Comparison of ENCODE assay signal across 13 cellular contexts in genomic region chr13:106033634-106034033, GRCh38.
A peak's percentile ranks its signal among the peaks of the same experiment; 100 is the strongest.
DNase-seq lines count a peak whose midpoint lies in the region; ATAC-seq and TF ChIP-seq lines count a peak whose summit lies in the region.
"Had no signal": no experiment of that assay in that cellular context is flagged by ENCODE, and none has a peak within 500 bp of the region (broad histone marks: within the 10 kb centered on the region; RNA-seq: fewer than 3 reads in every experiment).

No MANE protein-coding gene starts in this region.

- ATAC-seq in HG03039 (IDR thresholded peaks at IDR 0.05; ENCODE audit: unreplicated experiment), result no peak
- ATAC-seq: lower lobe of right lung, sciatic nerve had no signal

- no peaks in the 10 kb centered on the region for H4K20me1 ChIP-seq in SK-N-SH (ENCODE audit: insufficient read depth)

- no peak overlapping the region for H3K27ac ChIP-seq in SK-N-SH (ENCODE audit: low read depth in 2 of 2, low read length in 1 of 2)
- H3K27ac ChIP-seq: lower lobe of right lung had no signal

- H3K4me1 Mint-ChIP-seq in type B pancreatic cell (ENCODE audit: unreplicated experiment), result peaks cover 10% of the 10 kb centered on the region
- H3K4me1 Mint-ChIP-seq: activated naive CD8-positive, alpha-beta T cell treated with anti-CD3 and anti-CD28 coated beads, Interleukin-2, amount 10 ng/mL, durations not matched to agents 7 days and 5 days had no signal

- no peaks in the 10 kb centered on the region for H3K36me3 ChIP-seq in SK-N-SH (replicated peaks in 1 of 2; ENCODE audit: control insufficient read depth in 1 of 2, insufficient read depth in 2 of 2, low read length in 1 of 2)
- H3K36me3 ChIP-seq: lower lobe of right lung had no signal

- TF ChIP-seq EP300 in SK-N-SH (IDR thresholded peaks at IDR 0.05; ENCODE audit: borderline replicate concordance in 1 of 2, low read depth in 1 of 2, low read length in 1 of 2), result no peak

- CTCF ChIA-PET in SK-N-SH (lab: Yijun Ruan, JAX), result interaction anchor here (0.8 to 1.0 kb wide), 3 partner anchors 8 to 23 kb away, joined by 3 to 6 read pairs (median 3); no protein-coding TSS in a partner anchor

- no peak overlapping the region for H3K4me3 Mint-ChIP-seq in type B pancreatic cell
- H3K4me3 Mint-ChIP-seq: activated naive CD8-positive, alpha-beta T cell treated with anti-CD3 and anti-CD28 coated beads, Interleukin-2, amount 10 ng/mL, durations not matched to agents 7 days and 5 days had no signal

- no peaks in the 10 kb centered on the region for H3K27me3 ChIP-seq in SK-N-SH (ENCODE audit: insufficient read depth)

- no peak overlapping the region for H3K9ac ChIP-seq in SK-N-SH

- no peaks in the 10 kb centered on the region for H3K79me2 ChIP-seq in SK-N-SH (ENCODE audit: insufficient read depth)

- peak; percentile 13 for DNase-seq in SKM-1 treated with dmso at 0.1 percent for 144 hours (lab: John Stamatoyannopoulos, UW; ENCODE audit: unreplicated experiment)
- DNase-seq in SKM-1 (lab: John Stamatoyannopoulos, UW; ENCODE audit: unreplicated experiment), result no peak
- no peak for DNase-seq in SK-N-SH
- peak; percentile 57 for DNase-seq in fibroblast of the conjunctiva (ENCODE audit: low read depth)
- no peak for DNase-seq in type B pancreatic cell (ENCODE audit: extremely low spot score, unreplicated experiment)
- DNase-seq in NCI-H1694 treated with DMSO at 0.1 percent for 48 hours (lab: John Stamatoyannopoulos, UW), result no peak
- no peak for DNase-seq in COLO829 (ENCODE audit: low spot score)
- DNase-seq: activated naive CD8-positive, alpha-beta T cell treated with anti-CD3 and anti-CD28 coated beads, Interleukin-2, amount 10 ng/mL, durations not matched to agents 7 days and 5 days; AML-193; lower lobe of right lung; NCI-H2081 treated with DMSO at 0.1 percent for 48 hours had no signal

- peaks cover 3% of the 10 kb centered on the region for H3K27me3 Mint-ChIP-seq in type B pancreatic cell
- H3K27me3 Mint-ChIP-seq: activated naive CD8-positive, alpha-beta T cell treated with anti-CD3 and anti-CD28 coated beads, Interleukin-2, amount 10 ng/mL, durations not matched to agents 7 days and 5 days had no signal

- peak; percentile 47 for TF ChIP-seq CTCF in SK-N-SH (IDR thresholded peaks at IDR 0.05)
- TF ChIP-seq CTCF in type B pancreatic cell (conservative IDR thresholded peaks at IDR 0.05), result peak; percentile 66

- H3K9me3 Mint-ChIP-seq in type B pancreatic cell, result peaks cover 7% of the 10 kb centered on the region
- H3K9me3 Mint-ChIP-seq: activated naive CD8-positive, alpha-beta T cell treated with anti-CD3 and anti-CD28 coated beads, Interleukin-2, amount 10 ng/mL, durations not matched to agents 7 days and 5 days had no signal

- no peak for TF ChIP-seq RAD21 in SK-N-SH (IDR thresholded peaks at IDR 0.05; ENCODE audit: low read length)

- H3K27ac Mint-ChIP-seq in type B pancreatic cell, result no peak overlapping the region
- H3K27ac Mint-ChIP-seq: activated naive CD8-positive, alpha-beta T cell treated with anti-CD3 and anti-CD28 coated beads, Interleukin-2, amount 10 ng/mL, durations not matched to agents 7 days and 5 days had no signal

- H3K4me2 ChIP-seq in SK-N-SH, result no peak overlapping the region

- peak overlapping the region; percentile 37; the same call in 1 of the 2 replicates for H2AFZ ChIP-seq in SK-N-SH (ENCODE audit: low read depth)

- no peaks in the 10 kb centered on the region for H3K36me3 Mint-ChIP-seq in type B pancreatic cell
- H3K36me3 Mint-ChIP-seq: activated naive CD8-positive, alpha-beta T cell treated with anti-CD3 and anti-CD28 coated beads, Interleukin-2, amount 10 ng/mL, durations not matched to agents 7 days and 5 days had no signal

- no peaks in the 10 kb centered on the region for H3K9me3 ChIP-seq in SK-N-SH
- H3K9me3 ChIP-seq: lower lobe of right lung had no signal

- peaks cover 4% of the 10 kb centered on the region for H3F3A ChIP-seq in SK-N-SH (replicated peaks; ENCODE audit: insufficient read depth)

- POLR2A ChIA-PET in SK-N-SH (lab: Yijun Ruan, JAX), result no interaction called here

- no peak overlapping the region for H3K4me3 ChIP-seq in SK-N-SH (ENCODE audit: low read depth in 2 of 2, low read length in 1 of 2)
- H3K4me3 ChIP-seq: lower lobe of right lung had no signal

- no peaks in the 10 kb centered on the region for H3K9me2 ChIP-seq in SK-N-SH

- peaks cover 0 to 2% of the 10 kb centered on the region in 2 experiments; a peak in 2 of 4 replicates for H3K4me1 ChIP-seq in SK-N-SH (ENCODE audit: control insufficient read depth in 1 of 2, insufficient read depth in 2 of 2, low read depth in 1 of 2, low read length in 1 of 2)
- H3K4me1 ChIP-seq: lower lobe of right lung had no signal

- WGBS in SK-N-SH (ENCODE audit: low lambda C conversion rate), result 73% methylated on average over 3 of the region's 3 CpGs

TF ChIP-seq in SK-N-SH, 30 proteins besides CTCF, POLR2A, EP300 and RAD21:
- TF ChIP-seq USF2 (IDR thresholded peaks at IDR 0.05; ENCODE audit: borderline replicate concordance, low read depth, low read length) (no peak), NRF1 (IDR thresholded peaks at IDR 0.05; ENCODE audit: low read depth, low read length) (no peak), YY1 (IDR thresholded peaks at IDR 0.05; ENCODE audit: low read depth) (no peak), FOSL2 (IDR thresholded peaks at IDR 0.05; ENCODE audit: borderline replicate concordance, low read depth) (no peak), TAF1 (IDR thresholded peaks at IDR 0.05; ENCODE audit: borderline replicate concordance, low read depth, low read length) (no peak), RCOR1 (IDR thresholded peaks at IDR 0.05; ENCODE audit: low read length) (no peak), USF1 (IDR thresholded peaks at IDR 0.05; ENCODE audit: borderline replicate concordance, low read depth) (no peak), ELF1 (IDR thresholded peaks at IDR 0.05) (no peak), CHD2 (IDR thresholded peaks at IDR 0.05; ENCODE audit: low read length, partially characterized antibody) (no peak)

Comparison
In these comparisons a context has a peak if more than half of its experiments do, and no peak if none do; other contexts are left out.
1. DNase-seq: peak in SKM-1 treated with dmso at 0.1 percent for 144 hours (single experiment) and fibroblast of the conjunctiva (single experiment); none in SKM-1 (single experiment), SK-N-SH (single experiment), type B pancreatic cell (single experiment), NCI-H1694 treated with DMSO at 0.1 percent for 48 hours (single experiment) and COLO829 (single experiment).